Comparison of ENCODE assay signal across 1 cellular context in genomic region chr7:106567204-106568001, GRCh38.
TF ChIP-seq lines count a peak whose summit lies in the region.
"Not testable (repeated sequence)": the region's sequence is repeated elsewhere in the genome, so short reads cannot be mapped to it uniquely, and the experiment has no call there.

No MANE protein-coding gene starts in this region.

TF ChIP-seq in K562, 482 proteins besides CTCF, POLR2A, EP300 and RAD21 (continued from another document and continues in another):
- not testable (repeated sequence) for TF ChIP-seq ID3 (CRISPR knock-in tag; IDR thresholded peaks at IDR 0.05)
- TF ChIP-seq ID3 (tag; IDR thresholded peaks at IDR 0.05) (peak; percentile 67), ZNF583 (CRISPR knock-in tag; IDR thresholded peaks at IDR 0.05) (0 out of 2 replicates have a peak, but pooled peaks have one; percentile 80), ILK (tag; IDR thresholded peaks at IDR 0.05; ENCODE audit: borderline replicate concordance, low read depth) (peak; percentile 49; the same call in 1 of the 2 replicates), ETV1 (tag; conservative IDR thresholded peaks at IDR 0.05; ENCODE audit: low read depth) (peak; percentile 44; the same call in 1 of the 2 replicates), ZNF695 (CRISPR knock-in tag; IDR thresholded peaks at IDR 0.05) (peak; percentile 63; the same call in 1 of the 2 replicates), HDAC8 (tag; IDR thresholded peaks at IDR 0.05) (peak; percentile 79), LEF1 (IDR thresholded peaks at IDR 0.05) (peak; percentile 19; the same call in 1 of the 2 replicates), ZNF449 (CRISPR knock-in tag; IDR thresholded peaks at IDR 0.05) (0 out of 2 replicates have a peak, but pooled peaks have one; percentile 37), ZNF445 (CRISPR knock-in tag; IDR thresholded peaks at IDR 0.05; ENCODE audit: low read depth) (peak; percentile 72), ZNF140 (CRISPR knock-in tag; IDR thresholded peaks at IDR 0.05) (0 out of 2 replicates have a peak, but pooled peaks have one; percentile 13), TAF7 (tag; IDR thresholded peaks at IDR 0.05) (peak; percentile 69; the same call in 1 of the 2 replicates), TRIM24 (IDR thresholded peaks at IDR 0.05) (peak; percentile 65 to 81), ZNF668 (CRISPR knock-in tag; IDR thresholded peaks at IDR 0.05) (peak; percentile 88; the same call in 1 of the 2 replicates), HEY1 (CRISPR knock-in tag; IDR thresholded peaks at IDR 0.05; ENCODE audit: borderline replicate concordance) (peak; percentile 9; the same call in 1 of the 2 replicates), PYGO2 (tag; IDR thresholded peaks at IDR 0.05) (peak; percentile 79), IRF9 (tag; IDR thresholded peaks at IDR 0.05) (peak; percentile 76), RHOXF2B (CRISPR knock-in tag; conservative IDR thresholded peaks at IDR 0.05) (0 out of 2 replicates have a peak, but pooled peaks have one; percentile 66), ZBTB17 (CRISPR knock-in tag; IDR thresholded peaks at IDR 0.05) (peak; percentile 81; the same call in 1 of the 2 replicates), MEF2D (tag; conservative IDR thresholded peaks at IDR 0.05; ENCODE audit: low read depth) (peak; percentile 60; the same call in 1 of the 2 replicates), EHMT2 (IDR thresholded peaks at IDR 0.05) (peak; percentile 39; the same call in 1 of the 2 replicates), HBP1 (CRISPR knock-in tag; IDR thresholded peaks at IDR 0.05) (0 out of 2 replicates have a peak, but pooled peaks have one; percentile 24), BRD9 (IDR thresholded peaks at IDR 0.05; ENCODE audit: low read depth, partially characterized antibody) (peak; percentile 68), CBX1 (IDR thresholded peaks at IDR 0.05; ENCODE audit: low read depth) (0 out of 2 replicates have a peak, but pooled peaks have one; percentile 18), ZNF398 (CRISPR knock-in tag; IDR thresholded peaks at IDR 0.05) (peak; percentile 74; the same call in 1 of the 2 replicates), THRAP3 (IDR thresholded peaks at IDR 0.05; ENCODE audit: borderline replicate concordance) (0 out of 2 replicates have a peak, but pooled peaks have one; percentile 8), MLLT1 (IDR thresholded peaks at IDR 0.05) (peak in 1 of 2 experiments; percentile 91; a peak in 2 of 4 replicates), ATF4 (CRISPR knock-in tag; IDR thresholded peaks at IDR 0.05) (0 out of 2 replicates have a peak, but pooled peaks have one; percentile 32), SMAD4 (CRISPR knock-in tag; conservative IDR thresholded peaks at IDR 0.05) (peak; percentile 87), ZBTB12 (CRISPR knock-in tag; IDR thresholded peaks at IDR 0.05) (peak; percentile 24; the same call in 1 of the 2 replicates), SMAD3 (CRISPR knock-in tag; conservative IDR thresholded peaks at IDR 0.05) (peak; percentile 49; the same call in 1 of the 2 replicates), ZNF354B (CRISPR knock-in tag; IDR thresholded peaks at IDR 0.05) (peak; percentile 74)
- TF ChIP-seq, protein P1, sequence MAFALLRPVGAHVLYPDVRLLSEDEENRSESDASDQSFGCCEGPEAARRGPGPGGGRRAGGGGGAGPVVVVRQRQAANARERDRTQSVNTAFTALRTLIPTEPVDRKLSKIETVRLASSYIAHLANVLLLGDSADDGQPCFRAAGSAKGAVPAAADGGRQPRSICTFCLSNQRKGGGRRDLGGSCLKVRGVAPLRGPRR (CRISPR knock-in tag; IDR thresholded peaks at IDR 0.05): peak; percentile 88
- TF ChIP-seq, protein P2, sequence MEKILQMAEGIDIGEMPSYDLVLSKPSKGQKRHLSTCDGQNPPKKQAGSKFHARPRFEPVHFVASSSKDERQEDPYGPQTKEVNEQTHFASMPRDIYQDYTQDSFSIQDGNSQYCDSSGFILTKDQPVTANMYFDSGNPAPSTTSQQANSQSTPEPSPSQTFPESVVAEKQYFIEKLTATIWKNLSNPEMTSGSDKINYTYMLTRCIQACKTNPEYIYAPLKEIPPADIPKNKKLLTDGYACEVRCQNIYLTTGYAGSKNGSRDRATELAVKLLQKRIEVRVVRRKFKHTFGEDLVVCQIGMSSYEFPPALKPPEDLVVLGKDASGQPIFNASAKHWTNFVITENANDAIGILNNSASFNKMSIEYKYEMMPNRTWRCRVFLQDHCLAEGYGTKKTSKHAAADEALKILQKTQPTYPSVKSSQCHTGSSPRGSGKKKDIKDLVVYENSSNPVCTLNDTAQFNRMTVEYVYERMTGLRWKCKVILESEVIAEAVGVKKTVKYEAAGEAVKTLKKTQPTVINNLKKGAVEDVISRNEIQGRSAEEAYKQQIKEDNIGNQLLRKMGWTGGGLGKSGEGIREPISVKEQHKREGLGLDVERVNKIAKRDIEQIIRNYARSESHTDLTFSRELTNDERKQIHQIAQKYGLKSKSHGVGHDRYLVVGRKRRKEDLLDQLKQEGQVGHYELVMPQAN (IDR thresholded peaks at IDR 0.05; ENCODE audit: borderline replicate concordance): peak; percentile 37; the same call in 1 of the 2 replicates
- TF ChIP-seq, protein P3, sequence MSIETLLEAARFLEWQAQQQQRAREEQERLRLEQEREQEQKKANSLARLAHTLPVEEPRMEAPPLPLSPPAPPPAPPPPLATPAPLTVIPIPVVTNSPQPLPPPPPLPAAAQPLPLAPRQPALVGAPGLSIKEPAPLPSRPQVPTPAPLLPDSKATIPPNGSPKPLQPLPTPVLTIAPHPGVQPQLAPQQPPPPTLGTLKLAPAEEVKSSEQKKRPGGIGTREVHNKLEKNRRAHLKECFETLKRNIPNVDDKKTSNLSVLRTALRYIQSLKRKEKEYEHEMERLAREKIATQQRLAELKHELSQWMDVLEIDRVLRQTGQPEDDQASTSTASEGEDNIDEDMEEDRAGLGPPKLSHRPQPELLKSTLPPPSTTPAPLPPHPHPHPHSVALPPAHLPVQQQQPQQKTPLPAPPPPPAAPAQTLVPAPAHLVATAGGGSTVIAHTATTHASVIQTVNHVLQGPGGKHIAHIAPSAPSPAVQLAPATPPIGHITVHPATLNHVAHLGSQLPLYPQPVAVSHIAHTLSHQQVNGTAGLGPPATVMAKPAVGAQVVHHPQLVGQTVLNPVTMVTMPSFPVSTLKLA (conservative IDR thresholded peaks at IDR 0.05): 0 out of 4 replicates have a peak, but pooled peaks of 1 of the 2 experiments have one; percentile 12
- TF ChIP-seq, protein P4, sequence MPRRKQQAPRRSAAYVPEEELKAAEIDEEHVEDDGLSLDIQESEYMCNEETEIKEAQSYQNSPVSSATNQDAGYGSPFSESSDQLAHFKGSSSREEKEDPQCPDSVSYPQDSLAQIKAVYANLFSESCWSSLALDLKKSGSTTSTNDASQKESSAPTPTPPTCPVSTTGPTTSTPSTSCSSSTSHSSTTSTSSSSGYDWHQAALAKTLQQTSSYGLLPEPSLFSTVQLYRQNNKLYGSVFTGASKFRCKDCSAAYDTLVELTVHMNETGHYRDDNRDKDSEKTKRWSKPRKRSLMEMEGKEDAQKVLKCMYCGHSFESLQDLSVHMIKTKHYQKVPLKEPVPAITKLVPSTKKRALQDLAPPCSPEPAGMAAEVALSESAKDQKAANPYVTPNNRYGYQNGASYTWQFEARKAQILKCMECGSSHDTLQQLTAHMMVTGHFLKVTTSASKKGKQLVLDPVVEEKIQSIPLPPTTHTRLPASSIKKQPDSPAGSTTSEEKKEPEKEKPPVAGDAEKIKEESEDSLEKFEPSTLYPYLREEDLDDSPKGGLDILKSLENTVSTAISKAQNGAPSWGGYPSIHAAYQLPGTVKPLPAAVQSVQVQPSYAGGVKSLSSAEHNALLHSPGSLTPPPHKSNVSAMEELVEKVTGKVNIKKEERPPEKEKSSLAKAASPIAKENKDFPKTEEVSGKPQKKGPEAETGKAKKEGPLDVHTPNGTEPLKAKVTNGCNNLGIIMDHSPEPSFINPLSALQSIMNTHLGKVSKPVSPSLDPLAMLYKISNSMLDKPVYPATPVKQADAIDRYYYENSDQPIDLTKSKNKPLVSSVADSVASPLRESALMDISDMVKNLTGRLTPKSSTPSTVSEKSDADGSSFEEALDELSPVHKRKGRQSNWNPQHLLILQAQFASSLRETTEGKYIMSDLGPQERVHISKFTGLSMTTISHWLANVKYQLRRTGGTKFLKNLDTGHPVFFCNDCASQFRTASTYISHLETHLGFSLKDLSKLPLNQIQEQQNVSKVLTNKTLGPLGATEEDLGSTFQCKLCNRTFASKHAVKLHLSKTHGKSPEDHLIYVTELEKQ (CRISPR knock-in tag; IDR thresholded peaks at IDR 0.05): peak; percentile 73
- TF ChIP-seq, protein P5, sequence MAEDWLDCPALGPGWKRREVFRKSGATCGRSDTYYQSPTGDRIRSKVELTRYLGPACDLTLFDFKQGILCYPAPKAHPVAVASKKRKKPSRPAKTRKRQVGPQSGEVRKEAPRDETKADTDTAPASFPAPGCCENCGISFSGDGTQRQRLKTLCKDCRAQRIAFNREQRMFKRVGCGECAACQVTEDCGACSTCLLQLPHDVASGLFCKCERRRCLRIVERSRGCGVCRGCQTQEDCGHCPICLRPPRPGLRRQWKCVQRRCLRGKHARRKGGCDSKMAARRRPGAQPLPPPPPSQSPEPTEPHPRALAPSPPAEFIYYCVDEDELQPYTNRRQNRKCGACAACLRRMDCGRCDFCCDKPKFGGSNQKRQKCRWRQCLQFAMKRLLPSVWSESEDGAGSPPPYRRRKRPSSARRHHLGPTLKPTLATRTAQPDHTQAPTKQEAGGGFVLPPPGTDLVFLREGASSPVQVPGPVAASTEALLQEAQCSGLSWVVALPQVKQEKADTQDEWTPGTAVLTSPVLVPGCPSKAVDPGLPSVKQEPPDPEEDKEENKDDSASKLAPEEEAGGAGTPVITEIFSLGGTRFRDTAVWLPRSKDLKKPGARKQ (CRISPR knock-in tag; IDR thresholded peaks at IDR 0.05): peak; percentile 84
